7 cellular contexts compared by ENCODE assay signal in genomic region chr13:109700176-109700575, GRCh38.
DNase-seq lines count a peak whose midpoint lies in the region; ATAC-seq and TF ChIP-seq lines count a peak whose summit lies in the region.

No MANE protein-coding gene starts in this region.

- H3K36me3 ChIP-seq in PC-3 (ENCODE audit: low read depth, low read length) (no peaks in the 10 kb centered on the region), neuronal stem cell (replicated peaks in 1 of 2; ENCODE audit: control insufficient read depth in 2 of 2, insufficient read depth in 2 of 2, low read length in 2 of 2) (no peaks in the 10 kb centered on the region), trophoblast cell (ENCODE audit: control insufficient read depth in 1 of 2, insufficient read depth in 2 of 2, low read length in 2 of 2) (no peaks in the 10 kb centered on the region)

- POLR2A ChIA-PET in PC-3 (lab: Charles Lee; ENCODE audit: unreplicated experiment) = no interaction called here

- no peak overlapping the region for H2BK15ac ChIP-seq in neuronal stem cell (ENCODE audit: low read length)

- H4K20me1 ChIP-seq in PC-3 (ENCODE audit: low read length) = no peaks in the 10 kb centered on the region

- H3K79me2 ChIP-seq in PC-3 (ENCODE audit: low read length) = no peaks in the 10 kb centered on the region
- H3K79me2 ChIP-seq in trophoblast cell (ENCODE audit: control insufficient read depth, insufficient read depth, low read length, poor library complexity) = no peaks in the 10 kb centered on the region

- H2BK5ac ChIP-seq in neuronal stem cell (ENCODE audit: low read length) (no peak overlapping the region), trophoblast cell (ENCODE audit: low read depth, low read length, poor library complexity) (no peak overlapping the region)

- no peaks in the 10 kb centered on the region for H3F3A ChIP-seq in PC-3 (ENCODE audit: low read length, unreplicated experiment)

- TF ChIP-seq CTCF in PC-3 (conservative IDR thresholded peaks at IDR 0.05; ENCODE audit: low read depth, low read length) = no peak

- H3K14ac ChIP-seq in neuronal stem cell (ENCODE audit: low read length) = no peak overlapping the region
- H3K14ac ChIP-seq in trophoblast cell (ENCODE audit: low read length) = no peak overlapping the region

- H3K4me1 ChIP-seq in PC-3 (ENCODE audit: insufficient read depth, low read length) (peaks cover 13% of the 10 kb centered on the region; the same call in 1 of the 2 replicates), neuronal stem cell (ENCODE audit: control insufficient read depth in 2 of 2, insufficient read depth in 1 of 2, low read depth in 1 of 2, low read length in 2 of 2) (no peaks in the 10 kb centered on the region), trophoblast cell (ENCODE audit: control insufficient read depth in 1 of 2, insufficient read depth in 2 of 2, low read length in 2 of 2) (no peaks in the 10 kb centered on the region)

- no peak overlapping the region for H4K12ac ChIP-seq in trophoblast cell (ENCODE audit: low read depth, low read length)

- intact Hi-C loops in PC-3 (cut with micrococcal nuclease) = no loop called here

- peak; percentile 99 for DNase-seq in Kasumi-1 (lab: John Stamatoyannopoulos, UW)
- DNase-seq in PC-3 = peak; percentile 30
- peak; percentile 22 for DNase-seq in epithelial cell of prostate (ENCODE audit: low read depth, low spot score)
- no peak for DNase-seq in neuronal stem cell (ENCODE audit: low spot score)
- DNase-seq in trophoblast cell = no peak
- no peak for DNase-seq in GOT3 (lab: John Stamatoyannopoulos, UW)

- H3K27ac ChIP-seq in PC-3 (ENCODE audit: low read length) (no peak overlapping the region), epithelial cell of prostate (no peak overlapping the region), neuronal stem cell (replicated peaks; ENCODE audit: low read length) (no peak overlapping the region), trophoblast cell (ENCODE audit: low read depth, low read length) (no peak overlapping the region)

- H3K9me3 ChIP-seq in PC-3 (ENCODE audit: low read length) (no peaks in the 10 kb centered on the region), neuronal stem cell (replicated peaks in 1 of 2; ENCODE audit: control insufficient read depth in 2 of 2, insufficient read depth in 1 of 2, low read depth in 1 of 2, low read length in 2 of 2) (peaks cover 0 to 5% of the 10 kb centered on the region in 2 donors), trophoblast cell (ENCODE audit: insufficient read depth, low read depth, low read length) (peaks cover 10% of the 10 kb centered on the region)

- H3K18ac ChIP-seq in neuronal stem cell (ENCODE audit: low read length) (no peak overlapping the region), trophoblast cell (ENCODE audit: low read length) (no peak overlapping the region)

- WGBS in neuronal stem cell (ENCODE audit: extremely low coverage in 2 of 2, insufficient read length in 2 of 2, insufficient replicate concordance in 1 of 2), 2 donors = no CpG with 5 or more reads among the region's 3 CpGs
- no CpG with 5 or more reads among the region's 3 CpGs for WGBS in trophoblast cell (ENCODE audit: extremely low coverage, insufficient coverage, insufficient read length)

- H4K8ac ChIP-seq in neuronal stem cell (ENCODE audit: low read depth, low read length) (no peak overlapping the region), trophoblast cell (ENCODE audit: low read depth, low read length) (no peak overlapping the region)

- peaks cover 2% of the 10 kb centered on the region for H3K79me1 ChIP-seq in neuronal stem cell (ENCODE audit: low read depth, low read length)
- no peaks in the 10 kb centered on the region for H3K79me1 ChIP-seq in trophoblast cell (ENCODE audit: low read length)

- ATAC-seq in PC-3 = peak; percentile 54
- no peak for ATAC-seq in GM19351 (IDR thresholded peaks at IDR 0.05; ENCODE audit: unreplicated experiment)

- H3K27me3 ChIP-seq in PC-3 (ENCODE audit: low read length) = no peaks in the 10 kb centered on the region
- H3K27me3 ChIP-seq in neuronal stem cell (ENCODE audit: control insufficient read depth in 3 of 3, insufficient read depth in 3 of 3, low read depth in 1 of 3, low read length in 3 of 3) = no peaks in the 10 kb centered on the region
- no peaks in the 10 kb centered on the region for H3K27me3 ChIP-seq in trophoblast cell (ENCODE audit: insufficient read depth, low read length)

- H3K9me2 ChIP-seq in PC-3 (replicated peaks; ENCODE audit: low read length) = no peaks in the 10 kb centered on the region

- CTCF ChIA-PET in PC-3 (lab: Charles Lee) = no interaction called here

- H3K4me3 ChIP-seq in PC-3 (ENCODE audit: low read length) (no peak overlapping the region), neuronal stem cell (ENCODE audit: low read length in 2 of 2) (no peak overlapping the region), trophoblast cell (ENCODE audit: low read depth, low read length) (no peak overlapping the region)

- H2BK12ac ChIP-seq in neuronal stem cell (ENCODE audit: low read length) = no peak overlapping the region
- no peak overlapping the region for H2BK12ac ChIP-seq in trophoblast cell (ENCODE audit: low read length)

- H3K4me2 ChIP-seq in PC-3 (ENCODE audit: low read length) = no peak overlapping the region
- H3K4me2 ChIP-seq in neuronal stem cell (ENCODE audit: insufficient read depth, low read length, poor library complexity, severe bottlenecking) = no peak overlapping the region
- no peak overlapping the region for H3K4me2 ChIP-seq in trophoblast cell (ENCODE audit: low read length)

- no peak overlapping the region for H4K91ac ChIP-seq in neuronal stem cell (ENCODE audit: low read depth, low read length, poor library complexity)
- H4K91ac ChIP-seq in trophoblast cell (ENCODE audit: low read depth, low read length) = no peak overlapping the region

- H3K23ac ChIP-seq in neuronal stem cell (ENCODE audit: low read depth, low read length, poor library complexity) (no peak overlapping the region), trophoblast cell (ENCODE audit: low read length) (no peak overlapping the region)

- H2AFZ ChIP-seq in PC-3 (ENCODE audit: low read length) (no peak overlapping the region; the same call in 1 of the 2 replicates), neuronal stem cell (ENCODE audit: low read length) (peak overlapping the region; percentile 24), trophoblast cell (ENCODE audit: insufficient read depth, low read length, poor library complexity) (no peak overlapping the region)

- BruUV-seq in PC-3 (replicated peaks; lab: Mats Ljungman, UMichigan) = no TSS peak

- no peak overlapping the region for H2AK5ac ChIP-seq in neuronal stem cell (ENCODE audit: low read depth, low read length)
- no peak overlapping the region for H2AK5ac ChIP-seq in trophoblast cell (ENCODE audit: low read length)

- H2BK120ac ChIP-seq in neuronal stem cell (ENCODE audit: low read depth, low read length) = no peak overlapping the region
- H2BK120ac ChIP-seq in trophoblast cell (ENCODE audit: insufficient read depth, low read length, poor library complexity) = no peak overlapping the region

- H3K4ac ChIP-seq in neuronal stem cell (ENCODE audit: low read length) (no peak overlapping the region), trophoblast cell (ENCODE audit: low read depth, low read length) (no peak overlapping the region)

- H3K9ac ChIP-seq in PC-3 (ENCODE audit: low read length) (no peak overlapping the region), neuronal stem cell (ENCODE audit: low read depth, low read length, poor library complexity) (no peak overlapping the region), trophoblast cell (ENCODE audit: low read length) (no peak overlapping the region)

Comparison
In these comparisons a context has a peak if more than half of its experiments do, and no peak if none do; other contexts are left out.
1. DNase-seq: peak in Kasumi-1 (2 of 2), PC-3 (single experiment) and epithelial cell of prostate (single experiment); none in neuronal stem cell (single experiment), trophoblast cell (0 of 2) and GOT3 (single experiment).